In genomic region chr4:110033994-110034393, GRCh38 we compare ENCODE assay signal across 14 cellular contexts.
DNase-seq lines count a peak whose midpoint lies in the region; ATAC-seq, FAIRE-seq and TF ChIP-seq lines count a peak whose summit lies in the region.
"Had no signal": no experiment of that assay in that cellular context is flagged by ENCODE, and none has a peak within 500 bp of the region (broad histone marks: within the 10 kb centered on the region; RNA-seq: fewer than 3 reads in every experiment).

No MANE protein-coding gene starts in this region.

- TF ChIP-seq EP300 in transverse colon (IDR thresholded peaks at IDR 0.05; ENCODE audit: low read depth), result no peak

- intact Hi-C loops in transverse colon (cut with DNase I; ENCODE audit: low total_unique reads), result no loop called here

- H3K36me3 Mint-ChIP-seq in activated T-helper 17 cell treated with anti-CD3 and anti-CD28 coated beads, Interleukin-2, amount 50 U/mL, for 72 hours (ENCODE audit: low read depth), result no peaks in the 10 kb centered on the region
- H3K36me3 Mint-ChIP-seq: naive thymus-derived CD8-positive, alpha-beta T cell had no signal

- peaks cover 11% of the 10 kb centered on the region for H3K27me3 ChIP-seq in transverse colon

- H3K4me1 Mint-ChIP-seq in activated T-helper 17 cell treated with anti-CD3 and anti-CD28 coated beads, Interleukin-2, amount 50 U/mL, for 72 hours, result no peaks in the 10 kb centered on the region

- no peaks in the 10 kb centered on the region for H3K9me3 Mint-ChIP-seq in activated T-helper 17 cell treated with anti-CD3 and anti-CD28 coated beads, Interleukin-2, amount 50 U/mL, for 72 hours

- no peaks in the 10 kb centered on the region for H3K9me3 ChIP-seq in transverse colon

- WGBS in transverse colon (ENCODE audit: low coverage in 1 of 2), 2 donors, result 47 to 66% methylated on average over 4 of the region's 4 CpGs

- no peak for TF ChIP-seq CTCF in NB4 (IDR thresholded peaks at IDR 0.05; ENCODE audit: low read depth, low read length)
- TF ChIP-seq CTCF in transverse colon (IDR thresholded peaks at IDR 0.05), result no peak

- H3K4me3 ChIP-seq in NB4 (ENCODE audit: low read depth, low read length), result no peak overlapping the region
- H3K4me3 ChIP-seq in transverse colon, result no peak overlapping the region

- no peak for FAIRE-seq in urothelium cell line (lab: Jason Lieb, UNC)
- FAIRE-seq: H1 had no signal

- no peak overlapping the region for H3K27ac ChIP-seq in transverse colon
- H3K27ac ChIP-seq: WERI-Rb-1 had no signal

- no peak overlapping the region for H3K27ac Mint-ChIP-seq in activated T-helper 17 cell treated with anti-CD3 and anti-CD28 coated beads, Interleukin-2, amount 50 U/mL, for 72 hours
- H3K27ac Mint-ChIP-seq: B cell; naive thymus-derived CD8-positive, alpha-beta T cell had no signal

- no peaks in the 10 kb centered on the region for H3K36me3 ChIP-seq in transverse colon
- H3K36me3 ChIP-seq: WERI-Rb-1 had no signal

- H3K4me1 ChIP-seq in transverse colon, result no peaks in the 10 kb centered on the region

- H3K27me3 Mint-ChIP-seq in activated T-helper 17 cell treated with anti-CD3 and anti-CD28 coated beads, Interleukin-2, amount 50 U/mL, for 72 hours, result peaks cover 25% of the 10 kb centered on the region

- no peak for TF ChIP-seq POLR2A in NB4 (IDR thresholded peaks at IDR 0.05; ENCODE audit: extremely low read depth, insufficient read length)
- TF ChIP-seq POLR2A in transverse colon (IDR thresholded peaks at IDR 0.05), result no peak

- DNase-seq in GF-D8 (lab: John Stamatoyannopoulos, UW) (peak; percentile 45), NB4 (ENCODE audit: low read depth) (peak; percentile 81), transverse colon (no peak), urothelium cell line (ENCODE audit: low spot score) (no peak), activated gamma-delta T cell treated with Interleukin-2 at 50 U/mL for 16 hours (no peak)
- DNase-seq: foreskin melanocyte; naive thymus-derived CD8-positive, alpha-beta T cell; NCI-H2171; WERI-Rb-1 had no signal

- no peak overlapping the region for H3K4me3 Mint-ChIP-seq in activated T-helper 17 cell treated with anti-CD3 and anti-CD28 coated beads, Interleukin-2, amount 50 U/mL, for 72 hours
- H3K4me3 Mint-ChIP-seq: B cell; naive thymus-derived CD8-positive, alpha-beta T cell had no signal

- in situ Hi-C loops in transverse colon (cut with MboI; ENCODE audit: low pct_ligation_motif_present in 1 of 4, low pct_unique_long_range_greater_than_20kb in 1 of 4, low sequenced_read_pairs in 3 of 4), result loop anchor here in 1 of 4 donors (25.0 kb wide), 1 partner anchor 178 kb away; no protein-coding TSS in a partner anchor

- peak; percentile 99 for ATAC-seq in GM19351 (IDR thresholded peaks at IDR 0.05; ENCODE audit: unreplicated experiment)
- peak; percentile 89 for ATAC-seq in HG02970 (IDR thresholded peaks at IDR 0.05; ENCODE audit: low FRiP score, unreplicated experiment)
- ATAC-seq in activated T-helper 17 cell treated with anti-CD3 and anti-CD28 coated beads, Interleukin-2, amount 50 U/mL, for 72 hours (replicated peaks), result no peak
- ATAC-seq: naive thymus-derived CD8-positive, alpha-beta T cell had no signal

Comparison
In these comparisons a context has a peak if more than half of its experiments do, and no peak if none do; other contexts are left out.
1. DNase-seq: peak in GF-D8 (single experiment) and NB4 (single experiment); none in transverse colon (single experiment), urothelium cell line (single experiment) and activated gamma-delta T cell treated with Interleukin-2 at 50 U/mL for 16 hours (single experiment).